In the genomic region with DNA sequence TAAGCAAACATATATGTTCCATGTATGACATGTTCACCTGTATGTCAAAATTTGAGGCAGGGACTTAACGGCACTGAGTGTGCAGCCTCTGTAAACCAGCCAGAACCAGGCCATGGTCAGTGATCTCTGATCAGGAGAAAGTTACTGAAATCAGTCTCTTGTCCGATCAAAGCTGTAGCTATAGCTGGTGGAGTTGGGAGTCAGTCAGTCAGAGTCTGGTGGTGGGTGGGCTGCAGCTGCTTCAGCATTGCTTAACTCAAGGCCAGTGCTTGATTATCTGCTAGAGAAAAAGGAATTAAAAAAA, we compare ENCODE assay signal across 1 cellular context.
TF ChIP-seq lines count a peak whose summit lies in the region.

No MANE protein-coding gene starts in this region.

TF ChIP-seq in GM23338, 12 proteins besides CTCF, POLR2A, EP300 and RAD21 (continued from another document):
- TF ChIP-seq, protein P1, sequence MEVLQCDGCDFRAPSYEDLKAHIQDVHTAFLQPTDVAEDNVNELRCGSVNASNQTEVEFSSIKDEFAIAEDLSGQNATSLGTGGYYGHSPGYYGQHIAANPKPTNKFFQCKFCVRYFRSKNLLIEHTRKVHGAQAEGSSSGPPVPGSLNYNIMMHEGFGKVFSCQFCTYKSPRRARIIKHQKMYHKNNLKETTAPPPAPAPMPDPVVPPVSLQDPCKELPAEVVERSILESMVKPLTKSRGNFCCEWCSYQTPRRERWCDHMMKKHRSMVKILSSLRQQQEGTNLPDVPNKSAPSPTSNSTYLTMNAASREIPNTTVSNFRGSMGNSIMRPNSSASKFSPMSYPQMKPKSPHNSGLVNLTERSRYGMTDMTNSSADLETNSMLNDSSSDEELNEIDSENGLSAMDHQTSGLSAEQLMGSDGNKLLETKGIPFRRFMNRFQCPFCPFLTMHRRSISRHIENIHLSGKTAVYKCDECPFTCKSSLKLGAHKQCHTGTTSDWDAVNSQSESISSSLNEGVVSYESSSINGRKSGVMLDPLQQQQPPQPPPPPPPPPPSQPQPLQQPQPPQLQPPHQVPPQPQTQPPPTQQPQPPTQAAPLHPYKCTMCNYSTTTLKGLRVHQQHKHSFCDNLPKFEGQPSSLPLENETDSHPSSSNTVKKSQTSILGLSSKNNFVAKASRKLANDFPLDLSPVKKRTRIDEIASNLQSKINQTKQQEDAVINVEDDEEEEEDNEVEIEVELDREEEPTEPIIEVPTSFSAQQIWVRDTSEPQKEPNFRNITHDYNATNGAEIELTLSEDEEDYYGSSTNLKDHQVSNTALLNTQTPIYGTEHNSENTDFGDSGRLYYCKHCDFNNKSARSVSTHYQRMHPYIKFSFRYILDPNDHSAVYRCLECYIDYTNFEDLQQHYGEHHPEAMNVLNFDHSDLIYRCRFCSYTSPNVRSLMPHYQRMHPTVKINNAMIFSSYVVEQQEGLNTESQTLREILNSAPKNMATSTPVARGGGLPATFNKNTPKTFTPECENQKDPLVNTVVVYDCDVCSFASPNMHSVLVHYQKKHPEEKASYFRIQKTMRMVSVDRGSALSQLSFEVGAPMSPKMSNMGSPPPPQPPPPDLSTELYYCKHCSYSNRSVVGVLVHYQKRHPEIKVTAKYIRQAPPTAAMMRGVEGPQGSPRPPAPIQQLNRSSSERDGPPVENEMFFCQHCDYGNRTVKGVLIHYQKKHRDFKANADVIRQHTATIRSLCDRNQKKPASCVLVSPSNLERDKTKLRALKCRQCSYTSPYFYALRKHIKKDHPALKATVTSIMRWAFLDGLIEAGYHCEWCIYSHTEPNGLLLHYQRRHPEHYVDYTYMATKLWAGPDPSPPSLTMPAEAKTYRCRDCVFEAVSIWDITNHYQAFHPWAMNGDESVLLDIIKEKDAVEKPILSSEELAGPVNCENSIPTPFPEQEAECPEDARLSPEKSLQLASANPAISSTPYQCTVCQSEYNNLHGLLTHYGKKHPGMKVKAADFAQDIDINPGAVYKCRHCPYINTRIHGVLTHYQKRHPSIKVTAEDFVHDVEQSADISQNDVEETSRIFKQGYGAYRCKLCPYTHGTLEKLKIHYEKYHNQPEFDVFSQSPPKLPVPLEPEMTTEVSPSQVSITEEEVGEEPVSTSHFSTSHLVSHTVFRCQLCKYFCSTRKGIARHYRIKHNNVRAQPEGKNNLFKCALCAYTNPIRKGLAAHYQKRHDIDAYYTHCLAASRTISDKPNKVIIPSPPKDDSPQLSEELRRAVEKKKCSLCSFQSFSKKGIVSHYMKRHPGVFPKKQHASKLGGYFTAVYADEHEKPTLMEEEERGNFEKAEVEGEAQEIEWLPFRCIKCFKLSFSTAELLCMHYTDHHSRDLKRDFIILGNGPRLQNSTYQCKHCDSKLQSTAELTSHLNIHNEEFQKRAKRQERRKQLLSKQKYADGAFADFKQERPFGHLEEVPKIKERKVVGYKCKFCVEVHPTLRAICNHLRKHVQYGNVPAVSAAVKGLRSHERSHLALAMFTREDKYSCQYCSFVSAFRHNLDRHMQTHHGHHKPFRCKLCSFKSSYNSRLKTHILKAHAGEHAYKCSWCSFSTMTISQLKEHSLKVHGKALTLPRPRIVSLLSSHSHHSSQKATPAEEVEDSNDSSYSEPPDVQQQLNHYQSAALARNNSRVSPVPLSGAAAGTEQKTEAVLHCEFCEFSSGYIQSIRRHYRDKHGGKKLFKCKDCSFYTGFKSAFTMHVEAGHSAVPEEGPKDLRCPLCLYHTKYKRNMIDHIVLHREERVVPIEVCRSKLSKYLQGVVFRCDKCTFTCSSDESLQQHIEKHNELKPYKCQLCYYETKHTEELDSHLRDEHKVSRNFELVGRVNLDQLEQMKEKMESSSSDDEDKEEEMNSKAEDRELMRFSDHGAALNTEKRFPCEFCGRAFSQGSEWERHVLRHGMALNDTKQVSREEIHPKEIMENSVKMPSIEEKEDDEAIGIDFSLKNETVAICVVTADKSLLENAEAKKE (CRISPR knock-in tag; IDR thresholded peaks at IDR 0.05), result no peak
- TF ChIP-seq ZNF114 (CRISPR knock-in tag; IDR thresholded peaks at IDR 0.05), result no peak
- no peak for TF ChIP-seq EZH2phosphoT487 (IDR thresholded peaks at IDR 0.05; ENCODE audit: unreplicated experiment)
- no peak for TF ChIP-seq EZH2 (IDR thresholded peaks at IDR 0.05; ENCODE audit: low read depth, unreplicated experiment)
